ENCODE assay signal across 8 cellular contexts in the genomic region with DNA sequence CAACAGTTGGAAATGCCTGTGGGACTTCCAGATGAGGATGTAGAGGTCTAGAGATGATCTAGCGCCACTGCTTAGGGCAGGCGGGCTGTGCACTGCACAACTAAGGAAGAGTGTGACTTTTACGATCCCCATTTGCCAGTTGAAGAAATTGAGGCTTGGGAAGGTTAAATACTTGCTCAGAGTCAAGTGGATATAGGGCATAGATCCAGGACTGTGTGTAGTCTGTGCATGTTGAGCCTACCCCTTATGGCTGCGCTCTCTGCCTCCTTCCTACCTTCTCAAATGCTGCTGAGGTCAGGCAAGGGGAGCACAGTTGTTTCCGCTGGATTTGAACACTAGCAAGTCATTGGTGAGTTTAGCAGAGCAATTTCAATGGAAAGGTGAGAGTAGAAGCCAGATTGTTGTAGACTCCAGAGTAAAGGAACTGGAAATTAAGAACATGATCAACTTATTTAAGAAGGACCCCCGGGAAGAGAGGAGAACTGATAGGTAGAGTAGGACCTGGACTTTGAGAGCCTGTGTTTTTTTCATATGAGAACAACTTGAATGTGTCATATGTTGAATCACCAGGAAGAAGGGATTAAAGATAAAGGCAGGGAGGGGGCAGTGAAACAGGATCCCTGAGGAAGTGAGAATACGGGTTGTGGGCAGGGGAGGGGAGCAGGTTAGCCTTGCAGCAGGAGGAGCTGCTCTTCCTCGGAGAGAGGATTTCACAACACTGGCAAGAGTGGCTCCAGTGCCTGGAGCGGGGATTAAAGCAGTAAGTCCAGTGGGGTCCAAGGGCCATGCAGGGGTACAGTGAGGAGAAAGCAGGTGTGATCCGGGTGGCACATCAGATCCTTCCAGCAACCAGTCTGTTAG. TPM values are rescaled to one million over a fixed set of nuclear protein-coding genes. Genes with fewer than 3 reads are reported as not detected.
DNase-seq lines count a peak whose midpoint lies in the region; ATAC-seq and TF ChIP-seq lines count a peak whose summit lies in the region.

No MANE protein-coding gene starts in this region.

- TSS peak; percentile 73 for BruUV-seq in mammary epithelial cell (replicated peaks; lab: Mats Ljungman, UMichigan)

- CTCF ChIA-PET in mammary epithelial cell (lab: Charles Lee; ENCODE audit: low non-redundant PET) = interaction anchor here (0.6 kb wide), 2 partner anchors 14 to 20 kb away, joined by 3 to 9 read pairs; no protein-coding TSS in a partner anchor

- 50% methylated on average over 10 of the region's 10 CpGs for WGBS in mammary epithelial cell (ENCODE audit: low coverage, missing lambda C conversion rate)

- H3K4me1 ChIP-seq in mammary epithelial cell (ENCODE audit: insufficient read depth, low read length) = peaks cover 62% of the 10 kb centered on the region

- peak overlapping the region; percentile 85 to 87 for H3K27ac Mint-ChIP-seq in natural killer cell treated with Interleukin-12 subunit alpha and Interleukin-12 subunit beta and Interleukin-15 and Interleukin-18, amount 100 ng/mL, for 72 hours

- H3K9ac ChIP-seq in mammary epithelial cell (ENCODE audit: insufficient read depth, low read length) = peak overlapping the region; percentile 27

- DNase-seq in GM04504 (ENCODE audit: low read depth) = peak; percentile 72
- DNase-seq in NCI-H510A (lab: John Stamatoyannopoulos, UW) = peak; percentile 32
- DNase-seq in mammary epithelial cell = peak; percentile 93
- no peak for DNase-seq in natural killer cell treated with Interleukin-12 subunit alpha and Interleukin-12 subunit beta and Interleukin-15 and Interleukin-18, amount 100 ng/mL, for 72 hours (ENCODE audit: low spot score)
- DNase-seq in DMS79 (lab: John Stamatoyannopoulos, UW) = no peak
- DNase-seq in COLO829 (ENCODE audit: low spot score) = no peak

- in situ Hi-C loops in mammary epithelial cell (cut with MboI; ENCODE audit: low sequenced_read_pairs in 2 of 2) = no loop called here

- no peaks in the 10 kb centered on the region for H3K27me3 ChIP-seq in mammary epithelial cell (ENCODE audit: insufficient read depth, low read length)

- no peak for TF ChIP-seq CTCF in mammary epithelial cell (conservative IDR thresholded peaks at IDR 0.05 in 1 of 2, IDR thresholded peaks at IDR 0.05 in 1 of 2; ENCODE audit: extremely low read depth in 1 of 2, insufficient read depth in 1 of 2, low read depth in 1 of 2, low read length in 2 of 2)

- intact Hi-C loops in mammary epithelial cell (cut with micrococcal nuclease) = no loop called here

- H3K4me2 ChIP-seq in mammary epithelial cell (ENCODE audit: insufficient read depth, low read depth, low read length) = peak overlapping the region; percentile 79

- H3K36me3 Mint-ChIP-seq in natural killer cell treated with Interleukin-12 subunit alpha and Interleukin-12 subunit beta and Interleukin-15 and Interleukin-18, amount 100 ng/mL, for 72 hours = no peaks in the 10 kb centered on the region

- H3K9me3 ChIP-seq in mammary epithelial cell (replicated peaks; ENCODE audit: insufficient read depth, low read length) = no peaks in the 10 kb centered on the region

- dilution Hi-C loops in mammary epithelial cell (cut with HindIII; ENCODE audit: low sequenced_read_pairs) = no loop called here

- H3K4me3 Mint-ChIP-seq in natural killer cell treated with Interleukin-12 subunit alpha and Interleukin-12 subunit beta and Interleukin-15 and Interleukin-18, amount 100 ng/mL, for 72 hours = peak overlapping the region; percentile 86

- H4K20me1 ChIP-seq in mammary epithelial cell (ENCODE audit: insufficient read depth, low read length) = no peaks in the 10 kb centered on the region

- H3K27me3 Mint-ChIP-seq in natural killer cell treated with Interleukin-12 subunit alpha and Interleukin-12 subunit beta and Interleukin-15 and Interleukin-18, amount 100 ng/mL, for 72 hours = no peaks in the 10 kb centered on the region

- peaks cover 48 to 50% of the 10 kb centered on the region in 2 donors for H3K4me1 Mint-ChIP-seq in natural killer cell treated with Interleukin-12 subunit alpha and Interleukin-12 subunit beta and Interleukin-15 and Interleukin-18, amount 100 ng/mL, for 72 hours (ENCODE audit: low read depth in 2 of 2)

- H3K4me3 ChIP-seq in mammary epithelial cell (replicated peaks in 1 of 3; ENCODE audit: insufficient read depth in 1 of 3, low read depth in 2 of 3, low read length in 3 of 3) = peak overlapping the region; percentile 33 to 88 (median 87)

- peaks cover 85% of the 10 kb centered on the region for H3K79me2 ChIP-seq in mammary epithelial cell (ENCODE audit: insufficient read depth, low read length)

- ATAC-seq in natural killer cell treated with Interleukin-12 subunit alpha and Interleukin-12 subunit beta and Interleukin-15 and Interleukin-18, amount 100 ng/mL, for 72 hours = no peak
- ATAC-seq in GM21723 (IDR thresholded peaks at IDR 0.05; ENCODE audit: unreplicated experiment) = no peak
- ATAC-seq in GM19467 (IDR thresholded peaks at IDR 0.05; ENCODE audit: unreplicated experiment) = no peak

- H2AFZ ChIP-seq in mammary epithelial cell (ENCODE audit: low read depth, low read length) = no peak overlapping the region

- H3K27ac ChIP-seq in mammary epithelial cell (ENCODE audit: insufficient read depth, low read depth, low read length) = peak overlapping the region; percentile 87

- H3K36me3 ChIP-seq in mammary epithelial cell (ENCODE audit: insufficient read depth, low read length) = peaks cover 23% of the 10 kb centered on the region

- H3K9me3 Mint-ChIP-seq in natural killer cell treated with Interleukin-12 subunit alpha and Interleukin-12 subunit beta and Interleukin-15 and Interleukin-18, amount 100 ng/mL, for 72 hours = no peaks in the 10 kb centered on the region

RNA-seq across cellular contexts. Expression of a gene that starts 2.7 kb away (rescaled TPM):
- 100 to 1,000 TPM; 270 to 454 TPM for total RNA-seq in mammary epithelial cell
- 234 TPM for polyA plus RNA-seq in mammary epithelial cell
- 517 TPM for polyA minus RNA-seq in mammary epithelial cell
- 10 to 100 TPM; 29.2 to 39.1 TPM for total RNA-seq in natural killer cell treated with Interleukin-12 subunit alpha and Interleukin-12 subunit beta and Interleukin-15 and Interleukin-18, amount 100 ng/mL, for 72 hours

RNA-seq across cellular contexts. Expression of a gene that starts 49.6 kb away (rescaled TPM):
- total RNA-seq in mammary epithelial cell = 1 to 10 TPM; 5.2 to 9.5 TPM
- polyA plus RNA-seq in mammary epithelial cell = 4.5 TPM
- polyA minus RNA-seq in mammary epithelial cell = 0.78 TPM
- not detected for total RNA-seq in natural killer cell treated with Interleukin-12 subunit alpha and Interleukin-12 subunit beta and Interleukin-15 and Interleukin-18, amount 100 ng/mL, for 72 hours

Comparison
In these comparisons a context has a peak if more than half of its experiments do, and no peak if none do; other contexts are left out.
1. DNase-seq: peak in GM04504 (single experiment), NCI-H510A (single experiment) and mammary epithelial cell (single experiment); none in natural killer cell treated with Interleukin-12 subunit alpha and Interleukin-12 subunit beta and Interleukin-15 and Interleukin-18, amount 100 ng/mL, for 72 hours (single experiment), DMS79 (single experiment) and COLO829 (single experiment).
2. RNA of a gene that starts 2.7 kb away (total RNA-seq): 270 to 454 TPM in mammary epithelial cell; 29.2 to 39.1 TPM in natural killer cell treated with Interleukin-12 subunit alpha and Interleukin-12 subunit beta and Interleukin-15 and Interleukin-18, amount 100 ng/mL, for 72 hours; every median in the first group is over 4 times any median in the second.
3. RNA of a gene that starts 49.6 kb away (total RNA-seq): 5.2 to 9.5 TPM in mammary epithelial cell; not detected in natural killer cell treated with Interleukin-12 subunit alpha and Interleukin-12 subunit beta and Interleukin-15 and Interleukin-18, amount 100 ng/mL, for 72 hours; every median in the first group is over 4 times any median in the second.